ENCODE assay signal across 7 cellular contexts in genomic region chr1:91804546-91805023, GRCh38.
DNase-seq lines count a peak whose midpoint lies in the region; ATAC-seq and TF ChIP-seq lines count a peak whose summit lies in the region.

No MANE protein-coding gene starts in this region.

- ATAC-seq in HG03066 (IDR thresholded peaks at IDR 0.05; ENCODE audit: low read depth, unreplicated experiment): peak; percentile 55

- H3K27ac ChIP-seq in colonic mucosa: peak overlapping the region; percentile 18

- H3K4me3 ChIP-seq in colonic mucosa: no peak overlapping the region

- intact Hi-C loops in colonic mucosa (cut with DNase I): no loop called here

- no peak overlapping the region for H3K9ac ChIP-seq in colonic mucosa (ENCODE audit: low read depth in 2 of 2, low read length in 2 of 2)

- TF ChIP-seq CTCF in colonic mucosa (IDR thresholded peaks at IDR 0.05): no peak

- peaks cover 10% of the 10 kb centered on the region for H3K4me1 ChIP-seq in colonic mucosa

- no peaks in the 10 kb centered on the region for H3K27me3 ChIP-seq in colonic mucosa

- peak; percentile 57 to 66 for DNase-seq in activated CD4-positive, alpha-beta T cell treated with anti-CD3 and anti-CD28 coated beads for 24 hours (ENCODE audit: low read depth in 2 of 2)
- DNase-seq in colonic mucosa: no peak
- peak; percentile 80 for DNase-seq in stimulated activated CD4-positive, alpha-beta T cell treated with anti-CD3 and anti-CD28 coated beads, Interleukin-4, amount 100 ng/mL, for 24 hours
- no peak for DNase-seq in cortex of kidney (lab: John Stamatoyannopoulos, UW)
- DNase-seq in NOMO-1 treated with dmso at 0.1 percent for 144 hours (lab: John Stamatoyannopoulos, UW; ENCODE audit: unreplicated experiment): no peak
- no peak for DNase-seq in hepatic stellate cell (ENCODE audit: low spot score)

- no peaks in the 10 kb centered on the region for H3K36me3 ChIP-seq in colonic mucosa

- no peaks in the 10 kb centered on the region for H3K9me3 ChIP-seq in colonic mucosa

Comparison
In these comparisons a context has a peak if more than half of its experiments do, and no peak if none do; other contexts are left out.
1. DNase-seq: peak in activated CD4-positive, alpha-beta T cell treated with anti-CD3 and anti-CD28 coated beads for 24 hours (2 of 2) and stimulated activated CD4-positive, alpha-beta T cell treated with anti-CD3 and anti-CD28 coated beads, Interleukin-4, amount 100 ng/mL, for 24 hours (single experiment); none in colonic mucosa (single experiment), cortex of kidney (single experiment), NOMO-1 treated with dmso at 0.1 percent for 144 hours (single experiment) and hepatic stellate cell (single experiment).